In the genomic region with DNA sequence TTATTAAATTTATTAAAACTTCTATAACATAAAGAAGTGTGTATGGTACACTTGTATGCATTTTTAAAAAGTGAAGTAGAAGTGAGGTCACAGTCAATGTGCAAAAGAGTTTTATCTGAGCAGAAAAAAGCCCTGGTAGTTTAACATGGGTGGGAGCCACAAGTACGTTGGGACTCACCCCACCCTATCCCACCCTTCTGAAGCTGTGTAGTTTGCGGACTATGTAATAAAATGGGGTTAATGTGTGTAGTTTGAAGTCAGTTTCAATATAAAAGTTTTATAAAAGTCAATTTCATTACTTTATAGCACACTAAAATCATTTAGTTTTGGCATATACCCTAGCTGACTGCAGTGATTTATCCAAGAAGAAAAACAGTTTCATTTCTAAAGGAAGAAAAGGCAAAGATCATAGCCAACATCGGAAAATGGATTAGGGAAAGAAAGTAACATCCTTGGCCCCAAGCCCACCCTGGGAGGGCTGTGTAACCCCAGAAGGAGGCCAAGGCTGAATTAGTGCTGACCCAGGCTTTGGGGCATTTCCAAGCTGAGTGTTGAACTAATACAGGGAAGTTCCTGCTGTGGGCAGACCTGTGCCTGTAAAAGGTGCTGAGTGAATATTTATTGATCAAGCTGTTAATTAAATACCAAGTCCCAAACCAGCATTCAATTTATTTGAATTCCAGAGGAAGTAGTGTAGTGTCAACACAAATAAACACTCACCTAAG, we compare ENCODE assay signal across 28 cellular contexts.
DNase-seq lines count a peak whose midpoint lies in the region; ATAC-seq, FAIRE-seq and TF ChIP-seq lines count a peak whose summit lies in the region.
"Had no signal": no experiment of that assay in that cellular context is flagged by ENCODE, and none has a peak within 500 bp of the region (broad histone marks: within the 10 kb centered on the region; RNA-seq: fewer than 3 reads in every experiment).

No MANE protein-coding gene starts in this region.

- peak in 3 of 4 donors; percentile 26 to 84 (median 66) for ATAC-seq in right lobe of liver
- no peak for ATAC-seq in activated CD8-positive, alpha-beta memory T cell treated with anti-CD3 and anti-CD28 coated beads, Interleukin-2, amount 10 ng/mL, durations not matched to agents 7 days and 5 days
- ATAC-seq: Right ventricle myocardium inferior had no signal

- H3K27ac Mint-ChIP-seq in activated CD8-positive, alpha-beta memory T cell treated with anti-CD3 and anti-CD28 coated beads, Interleukin-2, amount 10 ng/mL, durations not matched to agents 7 days and 5 days: no peak overlapping the region
- H3K27ac Mint-ChIP-seq: CD4-positive, alpha-beta memory T cell; HFFc6 had no signal

- H3K27ac ChIP-seq in colonic mucosa (peak overlapping the region; percentile 69), right lobe of liver (no peak overlapping the region), small intestine (ENCODE audit: low read depth in 1 of 2, low read length in 1 of 2) (no peak overlapping the region)
- H3K27ac ChIP-seq: BLaER1 treated with 17β-estradiol and CSF1 and Interleukin-3, amounts not matched to agents 10 nM and 100 nM; GM23248; KMS-11 had no signal

- no peak overlapping the region for H3K4me3 Mint-ChIP-seq in activated CD8-positive, alpha-beta memory T cell treated with anti-CD3 and anti-CD28 coated beads, Interleukin-2, amount 10 ng/mL, durations not matched to agents 7 days and 5 days
- H3K4me3 Mint-ChIP-seq: CD4-positive, alpha-beta memory T cell; H9; HFFc6 had no signal

- H3K4me3 ChIP-seq in LNCaP clone FGC (ENCODE audit: low read depth, low read length) (no peak overlapping the region), colonic mucosa (no peak overlapping the region), right lobe of liver (no peak overlapping the region), small intestine (ENCODE audit: low read depth in 1 of 2, low read length in 2 of 2) (no peak overlapping the region)
- H3K4me3 ChIP-seq: BLaER1 treated with 17β-estradiol and CSF1 and Interleukin-3, amounts not matched to agents 10 nM and 100 nM; GM23248 had no signal

- H3K9me3 ChIP-seq in colonic mucosa: no peaks in the 10 kb centered on the region
- no peaks in the 10 kb centered on the region for H3K9me3 ChIP-seq in right lobe of liver
- H3K9me3 ChIP-seq in small intestine (ENCODE audit: control insufficient read depth, low read depth): no peaks in the 10 kb centered on the region
- H3K9me3 ChIP-seq: BLaER1 treated with 17β-estradiol and CSF1 and Interleukin-3, amounts not matched to agents 10 nM and 100 nM; Caco-2 had no signal

- H3K9me3 Mint-ChIP-seq in activated CD8-positive, alpha-beta memory T cell treated with anti-CD3 and anti-CD28 coated beads, Interleukin-2, amount 10 ng/mL, durations not matched to agents 7 days and 5 days (ENCODE audit: low read depth): peaks cover 4% of the 10 kb centered on the region
- H3K9me3 Mint-ChIP-seq: H9, HFFc6 had no signal

- intact Hi-C loops in colonic mucosa (cut with DNase I) (no loop called here), right lobe of liver (cut with DNase I) (no loop called here)

- no peaks in the 10 kb centered on the region for H3K36me3 Mint-ChIP-seq in activated CD8-positive, alpha-beta memory T cell treated with anti-CD3 and anti-CD28 coated beads, Interleukin-2, amount 10 ng/mL, durations not matched to agents 7 days and 5 days
- H3K36me3 Mint-ChIP-seq: CD4-positive, alpha-beta memory T cell had no signal

- H3K27me3 Mint-ChIP-seq in activated CD8-positive, alpha-beta memory T cell treated with anti-CD3 and anti-CD28 coated beads, Interleukin-2, amount 10 ng/mL, durations not matched to agents 7 days and 5 days: no peaks in the 10 kb centered on the region
- H3K27me3 Mint-ChIP-seq: CD4-positive, alpha-beta memory T cell had no signal

- no peaks in the 10 kb centered on the region for H3K4me1 ChIP-seq in colonic mucosa
- H3K4me1 ChIP-seq in right lobe of liver: no peaks in the 10 kb centered on the region
- H3K4me1 ChIP-seq in small intestine (ENCODE audit: control insufficient read depth in 2 of 2, insufficient read depth in 1 of 2, low read depth in 1 of 2, low read length in 1 of 2): peaks cover 0 to 3% of the 10 kb centered on the region in 2 donors
- H3K4me1 ChIP-seq: Caco-2 had no signal

- DNase-seq in LNCaP clone FGC (ENCODE audit: low read depth) (peak; percentile 40), colonic mucosa (peak; percentile 87), right lobe of liver (peak in 2 of 3 donors; percentile 37 to 46), small intestine (peak; percentile 25), germinal center (ENCODE audit: low spot score) (no peak), DMS153 treated with DMSO at 0.1 percent for 48 hours (lab: John Stamatoyannopoulos, UW; ENCODE audit: unreplicated experiment) (no peak), DMS114 treated with DMSO at 0.1 percent for 48 hours (lab: John Stamatoyannopoulos, UW; ENCODE audit: unreplicated experiment) (no peak)
- DNase-seq in activated CD8-positive, alpha-beta memory T cell treated with anti-CD3 and anti-CD28 coated beads, Interleukin-2, amount 10 ng/mL, durations not matched to agents 7 days and 5 days: no peak
- DNase-seq: 8988T; Caco-2; CD4-positive, alpha-beta memory T cell; DMS 273 treated with DMSO at 0.1 percent for 48 hours; GM23248; H9; HFFc6; IMR-90; MV-4-11; NCI-H1105 treated with DMSO at 0.1 percent for 48 hours; NCI-H2029 treated with DMSO at 0.1 percent for 48 hours; NCI-H226; NCI-H524 treated with DMSO at 0.1 percent for 48 hours; NCI-H82; OCI-M1 had no signal

- TF ChIP-seq POLR2A in right lobe of liver (IDR thresholded peaks at IDR 0.05): no peak

- no peaks in the 10 kb centered on the region for H3K4me1 Mint-ChIP-seq in activated CD8-positive, alpha-beta memory T cell treated with anti-CD3 and anti-CD28 coated beads, Interleukin-2, amount 10 ng/mL, durations not matched to agents 7 days and 5 days
- H3K4me1 Mint-ChIP-seq: CD4-positive, alpha-beta memory T cell had no signal

- CTCF ChIA-PET in activated CD8-positive, alpha-beta memory T cell treated with anti-CD3 and anti-CD28 coated beads, Interleukin-2, amount 10 ng/mL, durations not matched to agents 7 days and 5 days (lab: Charles Lee): no interaction called here

- H3K36me3 ChIP-seq in colonic mucosa (no peaks in the 10 kb centered on the region), right lobe of liver (no peaks in the 10 kb centered on the region), small intestine (ENCODE audit: control insufficient read depth in 2 of 2, insufficient read depth in 2 of 2, low read length in 2 of 2) (no peaks in the 10 kb centered on the region)
- H3K36me3 ChIP-seq: BLaER1 treated with 17β-estradiol and CSF1 and Interleukin-3, amounts not matched to agents 10 nM and 100 nM had no signal

- no peak for FAIRE-seq in small intestine (lab: Jason Lieb, UNC)
- FAIRE-seq: GM12891, HTR-8/SVneo had no signal

- H3K27me3 ChIP-seq in colonic mucosa (no peaks in the 10 kb centered on the region), right lobe of liver (no peaks in the 10 kb centered on the region), small intestine (ENCODE audit: control insufficient read depth in 2 of 2, insufficient read depth in 2 of 2, low read length in 2 of 2) (no peaks in the 10 kb centered on the region)
- H3K27me3 ChIP-seq: BLaER1 treated with 17β-estradiol and CSF1 and Interleukin-3, amounts not matched to agents 10 nM and 100 nM had no signal

- H3K9ac ChIP-seq in colonic mucosa (ENCODE audit: low read depth in 2 of 2, low read length in 2 of 2): no peak overlapping the region
- H3K9ac ChIP-seq: BLaER1 treated with 17β-estradiol and CSF1 and Interleukin-3, amounts not matched to agents 10 nM and 100 nM; GM23248; KMS-11 had no signal

- TF ChIP-seq CTCF in LNCaP clone FGC (IDR thresholded peaks at IDR 0.05; ENCODE audit: control insufficient read depth, extremely low read depth, insufficient read depth) (no peak), colonic mucosa (IDR thresholded peaks at IDR 0.05) (no peak), right lobe of liver (IDR thresholded peaks at IDR 0.05) (no peak)

- 63% methylated on average over 3 of the region's 3 CpGs for WGBS in right lobe of liver (ENCODE audit: insufficient coverage, low coverage, low lambda C conversion rate, missing lambda C conversion rate)
- WGBS in small intestine, 3 donors: 15 to 43% (median 27%) methylated on average over 3 of the region's 3 CpGs

Comparison
In these comparisons a context has a peak if more than half of its experiments do, and no peak if none do; other contexts are left out.
1. DNase-seq: peak in LNCaP clone FGC (single experiment), colonic mucosa (single experiment), right lobe of liver (2 of 3) and small intestine (single experiment); none in germinal center (single experiment), activated CD8-positive, alpha-beta memory T cell treated with anti-CD3 and anti-CD28 coated beads, Interleukin-2, amount 10 ng/mL, durations not matched to agents 7 days and 5 days (single experiment), DMS153 treated with DMSO at 0.1 percent for 48 hours (single experiment) and DMS114 treated with DMSO at 0.1 percent for 48 hours (single experiment).